ENCODE assay signal across 14 cellular contexts in genomic region chr5:135993248-135993893, GRCh38. TPM values are rescaled to one million over a fixed set of nuclear protein-coding genes. Genes with fewer than 3 reads are reported as not detected.
DNase-seq lines count a peak whose midpoint lies in the region; ATAC-seq and TF ChIP-seq lines count a peak whose summit lies in the region.
"Had no signal": no experiment of that assay in that cellular context is flagged by ENCODE, and none has a peak within 500 bp of the region (broad histone marks: within the 10 kb centered on the region; RNA-seq: fewer than 3 reads in every experiment).

No MANE protein-coding gene starts in this region.

- no peak overlapping the region for H3K9ac ChIP-seq in skeletal muscle tissue (ENCODE audit: low read depth in 1 of 3, low read length in 3 of 3)
- H3K9ac ChIP-seq: KMS-11, neural progenitor cell had no signal

- DNase-seq in ELR (ENCODE audit: low read depth) (peak; percentile 51), fibroblast of pulmonary artery (ENCODE audit: low read depth) (peak; percentile 89), prostate gland (ENCODE audit: low spot score) (no peak), foreskin melanocyte (no peak), nephron progenitor cell (no peak)
- no peak for DNase-seq in stimulated activated naive CD8-positive, alpha-beta T cell treated with anti-CD3 and anti-CD28 coated beads, Interleukin-15, amount 100 ng/mL, for 72 hours
- DNase-seq: activated CD4-positive, alpha-beta T cell treated with anti-CD3 and anti-CD28 coated beads for 4 hours; islet precursor cell; NCI-H1694 treated with DMSO at 0.1 percent for 48 hours; stimulated activated CD4-positive, alpha-beta T cell treated with anti-CD3 and anti-CD28 coated beads, Interleukin-2, amount 100 ng/mL, for 24 hours had no signal

- H3K9me3 ChIP-seq in skeletal muscle tissue (ENCODE audit: control insufficient read depth in 3 of 3, low read length in 3 of 3) (no peaks in the 10 kb centered on the region), prostate gland (no peaks in the 10 kb centered on the region)

- intact Hi-C loops in prostate gland (cut with DNase I) = no loop called here

- ATAC-seq in SK-N-SH treated with all-trans-retinoic acid at 6 μM for 48 hours = peak; percentile 5; the same call in 2 of the 3 replicates
- no peak for ATAC-seq in stimulated activated naive CD8-positive, alpha-beta T cell treated with anti-CD3 and anti-CD28 coated beads, Interleukin-15, amount 100 ng/mL, for 72 hours

- H3K9me3 Mint-ChIP-seq in stimulated activated naive CD8-positive, alpha-beta T cell treated with anti-CD3 and anti-CD28 coated beads, Interleukin-15, amount 100 ng/mL, for 72 hours = no peaks in the 10 kb centered on the region
- H3K9me3 Mint-ChIP-seq in nephron progenitor cell = peaks cover 12% of the 10 kb centered on the region
- H3K9me3 Mint-ChIP-seq: neural progenitor cell had no signal

- H3K27me3 Mint-ChIP-seq in stimulated activated naive CD8-positive, alpha-beta T cell treated with anti-CD3 and anti-CD28 coated beads, Interleukin-15, amount 100 ng/mL, for 72 hours = peaks cover 44% of the 10 kb centered on the region
- H3K27me3 Mint-ChIP-seq in nephron progenitor cell (ENCODE audit: low read depth, poor library complexity) = peaks cover 3% of the 10 kb centered on the region

- peak overlapping the region; percentile 34 for H3K27ac ChIP-seq in skeletal muscle tissue (ENCODE audit: low read depth, low read length)
- H3K27ac ChIP-seq in prostate gland = no peak overlapping the region
- H3K27ac ChIP-seq: KMS-11, neural progenitor cell had no signal

- WGBS in prostate gland = 72% methylated on average over 8 of the region's 8 CpGs

- H3K4me1 Mint-ChIP-seq in stimulated activated naive CD8-positive, alpha-beta T cell treated with anti-CD3 and anti-CD28 coated beads, Interleukin-15, amount 100 ng/mL, for 72 hours = no peaks in the 10 kb centered on the region
- H3K4me1 Mint-ChIP-seq in nephron progenitor cell = peaks cover 42% of the 10 kb centered on the region

- H3K4me1 ChIP-seq in skeletal muscle tissue (ENCODE audit: control insufficient read depth in 3 of 3, insufficient read depth in 3 of 3, low read length in 3 of 3) (peaks cover 7 to 13% (median 8%) of the 10 kb centered on the region in 3 donors), prostate gland (replicated peaks) (no peaks in the 10 kb centered on the region)
- H3K4me1 ChIP-seq: neural progenitor cell had no signal

- TF ChIP-seq CTCF in fibroblast of pulmonary artery (IDR thresholded peaks at IDR 0.05; ENCODE audit: low read length, missing control alignments) (no peak), prostate gland (IDR thresholded peaks at IDR 0.05) (no peak), nephron progenitor cell (IDR thresholded peaks at IDR 0.05) (no peak)

- TF ChIP-seq POLR2A in prostate gland (IDR thresholded peaks at IDR 0.05) = no peak

- no peaks in the 10 kb centered on the region for H3K27me3 ChIP-seq in skeletal muscle tissue (ENCODE audit: control insufficient read depth in 3 of 3, insufficient read depth in 3 of 3, low read length in 3 of 3)
- no peaks in the 10 kb centered on the region for H3K27me3 ChIP-seq in prostate gland (replicated peaks; ENCODE audit: insufficient read depth)
- H3K27me3 ChIP-seq: neural progenitor cell had no signal

- no peak overlapping the region for H3K4me3 ChIP-seq in fibroblast of pulmonary artery (replicated peaks; ENCODE audit: low read depth, low read length)
- H3K4me3 ChIP-seq in skeletal muscle tissue (ENCODE audit: low read length in 3 of 3) = no peak overlapping the region
- no peak overlapping the region for H3K4me3 ChIP-seq in prostate gland
- H3K4me3 ChIP-seq: neural progenitor cell had no signal

- no peak overlapping the region for H3K27ac Mint-ChIP-seq in stimulated activated naive CD8-positive, alpha-beta T cell treated with anti-CD3 and anti-CD28 coated beads, Interleukin-15, amount 100 ng/mL, for 72 hours
- no peak overlapping the region for H3K27ac Mint-ChIP-seq in nephron progenitor cell
- H3K27ac Mint-ChIP-seq: neural progenitor cell had no signal

- H3K4me3 Mint-ChIP-seq in stimulated activated naive CD8-positive, alpha-beta T cell treated with anti-CD3 and anti-CD28 coated beads, Interleukin-15, amount 100 ng/mL, for 72 hours = no peak overlapping the region
- H3K4me3 Mint-ChIP-seq in nephron progenitor cell = no peak overlapping the region
- H3K4me3 Mint-ChIP-seq: neural progenitor cell had no signal

- H3K36me3 ChIP-seq in skeletal muscle tissue (ENCODE audit: control insufficient read depth in 3 of 3, insufficient read depth in 3 of 3, low read length in 3 of 3) = no peaks in the 10 kb centered on the region
- H3K36me3 ChIP-seq in prostate gland = no peaks in the 10 kb centered on the region
- H3K36me3 ChIP-seq: neural progenitor cell had no signal

- no peaks in the 10 kb centered on the region for H3K36me3 Mint-ChIP-seq in nephron progenitor cell (ENCODE audit: low read depth)
- H3K36me3 Mint-ChIP-seq: neural progenitor cell had no signal

TF ChIP-seq in SK-N-SH treated with all-trans-retinoic acid at 6 μM for 48 hours, 23 proteins besides CTCF, POLR2A, EP300 and RAD21:
- no peak for TF ChIP-seq BACH2 (CRISPR knock-in tag; IDR thresholded peaks at IDR 0.05; ENCODE audit: borderline replicate concordance)
- no peak for TF ChIP-seq PPARA (CRISPR knock-in tag; IDR thresholded peaks at IDR 0.05; ENCODE audit: borderline replicate concordance)
- no peak for TF ChIP-seq ISL1 (CRISPR knock-in tag; IDR thresholded peaks at IDR 0.05)
- TF ChIP-seq ZC3H10 (CRISPR knock-in tag; IDR thresholded peaks at IDR 0.05) = no peak

RNA-seq across cellular contexts. Expression of gene TGFBI, which starts 35.4 kb away (rescaled TPM):
- total RNA-seq in skeletal muscle tissue = 204 TPM
- 10 to 100 TPM; 17.9 to 41.7 TPM for total RNA-seq in prostate gland

RNA-seq across cellular contexts. Expression of gene LECT2, which starts 38.6 kb away (rescaled TPM):
- total RNA-seq in skeletal muscle tissue = not detected
- total RNA-seq in prostate gland = not detected

Comparison
In these comparisons a context has a peak if more than half of its experiments do, and no peak if none do; other contexts are left out.
1. DNase-seq: peak in ELR (single experiment) and fibroblast of pulmonary artery (single experiment); none in prostate gland (single experiment), foreskin melanocyte (single experiment), stimulated activated naive CD8-positive, alpha-beta T cell treated with anti-CD3 and anti-CD28 coated beads, Interleukin-15, amount 100 ng/mL, for 72 hours (0 of 2) and nephron progenitor cell (single experiment).